1 cellular context compared by ENCODE assay signal in genomic region chr14:63543000-63543825, GRCh38.
TF ChIP-seq lines count a peak whose summit lies in the region.

PPP2R5E (minus strand) TSS chr14:63543377; CDS start chr14:63539685, 3,692 bp downstream.

TF ChIP-seq in WTC11, 78 proteins besides CTCF, POLR2A, EP300 and RAD21 (continued from another document and continues in another):
- no peak for TF ChIP-seq ATF6 (CRISPR knock-in tag; IDR thresholded peaks at IDR 0.05)
- no peak for TF ChIP-seq GTF2I (CRISPR knock-in tag; conservative IDR thresholded peaks at IDR 0.05)
- TF ChIP-seq JUN (CRISPR knock-in tag; IDR thresholded peaks at IDR 0.05), result no peak
- TF ChIP-seq KAT7 (CRISPR knock-in tag; IDR thresholded peaks at IDR 0.05; ENCODE audit: borderline replicate concordance), result no peak
- no peak for TF ChIP-seq ERG (CRISPR knock-in tag; IDR thresholded peaks at IDR 0.05)
- TF ChIP-seq NR2C2 (CRISPR knock-in tag; IDR thresholded peaks at IDR 0.05), result no peak
- TF ChIP-seq NFYB (CRISPR knock-in tag; conservative IDR thresholded peaks at IDR 0.05; ENCODE audit: low read depth), result peak; percentile 92
- TF ChIP-seq ZNF317 (CRISPR knock-in tag; IDR thresholded peaks at IDR 0.05; ENCODE audit: borderline replicate concordance, low read depth), result no peak
- TF ChIP-seq ATF1 (CRISPR knock-in tag; IDR thresholded peaks at IDR 0.05), result no peak
- TF ChIP-seq NFATC4 (CRISPR knock-in tag; IDR thresholded peaks at IDR 0.05), result no peak
- TF ChIP-seq TP53 (CRISPR knock-in tag; IDR thresholded peaks at IDR 0.05), result no peak
- TF ChIP-seq E2F4 (CRISPR knock-in tag; IDR thresholded peaks at IDR 0.05; ENCODE audit: borderline replicate concordance, low read depth), result 0 out of 2 replicates have a peak, but pooled peaks have one; percentile 36
- TF ChIP-seq GRHL2 (CRISPR knock-in tag; IDR thresholded peaks at IDR 0.05; ENCODE audit: insufficient replicate concordance, severe bottlenecking), result no peak
- TF ChIP-seq ZNF671 (CRISPR knock-in tag; IDR thresholded peaks at IDR 0.05), result no peak
- TF ChIP-seq ZNF423 (CRISPR knock-in tag; IDR thresholded peaks at IDR 0.05), result no peak
- TF ChIP-seq TCF7 (CRISPR knock-in tag; IDR thresholded peaks at IDR 0.05; ENCODE audit: low read depth), result peak; percentile 50; the same call in 1 of the 2 replicates
- TF ChIP-seq NR1H2 (CRISPR knock-in tag; IDR thresholded peaks at IDR 0.05), result no peak
- TF ChIP-seq, protein P1, sequence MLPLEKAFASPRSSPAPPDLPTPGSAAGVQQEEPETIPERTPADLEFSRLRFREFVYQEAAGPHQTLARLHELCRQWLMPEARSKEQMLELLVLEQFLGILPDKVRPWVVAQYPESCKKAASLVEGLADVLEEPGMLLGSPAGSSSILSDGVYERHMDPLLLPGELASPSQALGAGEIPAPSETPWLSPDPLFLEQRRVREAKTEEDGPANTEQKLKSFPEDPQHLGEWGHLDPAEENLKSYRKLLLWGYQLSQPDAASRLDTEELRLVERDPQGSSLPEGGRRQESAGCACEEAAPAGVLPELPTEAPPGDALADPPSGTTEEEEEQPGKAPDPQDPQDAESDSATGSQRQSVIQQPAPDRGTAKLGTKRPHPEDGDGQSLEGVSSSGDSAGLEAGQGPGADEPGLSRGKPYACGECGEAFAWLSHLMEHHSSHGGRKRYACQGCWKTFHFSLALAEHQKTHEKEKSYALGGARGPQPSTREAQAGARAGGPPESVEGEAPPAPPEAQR (CRISPR knock-in tag; IDR thresholded peaks at IDR 0.05), result no peak
- no peak for TF ChIP-seq CDX4 (CRISPR knock-in tag; IDR thresholded peaks at IDR 0.05; ENCODE audit: borderline replicate concordance)
- TF ChIP-seq HMGA2 (CRISPR knock-in tag; IDR thresholded peaks at IDR 0.05), result no peak
- TF ChIP-seq E2F1 (CRISPR knock-in tag; IDR thresholded peaks at IDR 0.05), result no peak
- TF ChIP-seq MYBL2 (CRISPR knock-in tag; IDR thresholded peaks at IDR 0.05), result peak; percentile 90
- TF ChIP-seq TEAD4 (CRISPR knock-in tag; IDR thresholded peaks at IDR 0.05), result peak; percentile 50; the same call in 1 of the 2 replicates
- TF ChIP-seq, protein P2, sequence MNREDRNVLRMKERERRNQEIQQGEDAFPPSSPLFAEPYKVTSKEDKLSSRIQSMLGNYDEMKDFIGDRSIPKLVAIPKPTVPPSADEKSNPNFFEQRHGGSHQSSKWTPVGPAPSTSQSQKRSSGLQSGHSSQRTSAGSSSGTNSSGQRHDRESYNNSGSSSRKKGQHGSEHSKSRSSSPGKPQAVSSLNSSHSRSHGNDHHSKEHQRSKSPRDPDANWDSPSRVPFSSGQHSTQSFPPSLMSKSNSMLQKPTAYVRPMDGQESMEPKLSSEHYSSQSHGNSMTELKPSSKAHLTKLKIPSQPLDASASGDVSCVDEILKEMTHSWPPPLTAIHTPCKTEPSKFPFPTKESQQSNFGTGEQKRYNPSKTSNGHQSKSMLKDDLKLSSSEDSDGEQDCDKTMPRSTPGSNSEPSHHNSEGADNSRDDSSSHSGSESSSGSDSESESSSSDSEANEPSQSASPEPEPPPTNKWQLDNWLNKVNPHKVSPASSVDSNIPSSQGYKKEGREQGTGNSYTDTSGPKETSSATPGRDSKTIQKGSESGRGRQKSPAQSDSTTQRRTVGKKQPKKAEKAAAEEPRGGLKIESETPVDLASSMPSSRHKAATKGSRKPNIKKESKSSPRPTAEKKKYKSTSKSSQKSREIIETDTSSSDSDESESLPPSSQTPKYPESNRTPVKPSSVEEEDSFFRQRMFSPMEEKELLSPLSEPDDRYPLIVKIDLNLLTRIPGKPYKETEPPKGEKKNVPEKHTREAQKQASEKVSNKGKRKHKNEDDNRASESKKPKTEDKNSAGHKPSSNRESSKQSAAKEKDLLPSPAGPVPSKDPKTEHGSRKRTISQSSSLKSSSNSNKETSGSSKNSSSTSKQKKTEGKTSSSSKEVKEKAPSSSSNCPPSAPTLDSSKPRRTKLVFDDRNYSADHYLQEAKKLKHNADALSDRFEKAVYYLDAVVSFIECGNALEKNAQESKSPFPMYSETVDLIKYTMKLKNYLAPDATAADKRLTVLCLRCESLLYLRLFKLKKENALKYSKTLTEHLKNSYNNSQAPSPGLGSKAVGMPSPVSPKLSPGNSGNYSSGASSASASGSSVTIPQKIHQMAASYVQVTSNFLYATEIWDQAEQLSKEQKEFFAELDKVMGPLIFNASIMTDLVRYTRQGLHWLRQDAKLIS (CRISPR knock-in tag; IDR thresholded peaks at IDR 0.05; ENCODE audit: borderline replicate concordance), result no peak
- no peak for TF ChIP-seq RELA (CRISPR knock-in tag; IDR thresholded peaks at IDR 0.05; ENCODE audit: borderline replicate concordance)
- 0 out of 2 replicates have a peak, but pooled peaks have one; percentile 35 for TF ChIP-seq USF1 (CRISPR knock-in tag; IDR thresholded peaks at IDR 0.05)
- TF ChIP-seq MLX (CRISPR knock-in tag; IDR thresholded peaks at IDR 0.05), result no peak
- TF ChIP-seq, protein P3, sequence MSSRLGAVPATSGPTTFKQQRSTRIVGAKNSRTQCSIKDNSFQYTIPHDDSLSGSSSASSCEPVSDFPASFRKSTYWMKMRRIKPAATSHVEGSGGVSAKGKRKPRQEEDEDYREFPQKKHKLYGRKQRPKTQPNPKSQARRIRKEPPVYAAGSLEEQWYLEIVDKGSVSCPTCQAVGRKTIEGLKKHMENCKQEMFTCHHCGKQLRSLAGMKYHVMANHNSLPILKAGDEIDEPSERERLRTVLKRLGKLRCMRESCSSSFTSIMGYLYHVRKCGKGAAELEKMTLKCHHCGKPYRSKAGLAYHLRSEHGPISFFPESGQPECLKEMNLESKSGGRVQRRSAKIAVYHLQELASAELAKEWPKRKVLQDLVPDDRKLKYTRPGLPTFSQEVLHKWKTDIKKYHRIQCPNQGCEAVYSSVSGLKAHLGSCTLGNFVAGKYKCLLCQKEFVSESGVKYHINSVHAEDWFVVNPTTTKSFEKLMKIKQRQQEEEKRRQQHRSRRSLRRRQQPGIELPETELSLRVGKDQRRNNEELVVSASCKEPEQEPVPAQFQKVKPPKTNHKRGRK (CRISPR knock-in tag; IDR thresholded peaks at IDR 0.05; ENCODE audit: borderline replicate concordance), result 0 out of 2 replicates have a peak, but pooled peaks have one; percentile 40
- peak; percentile 48; the same call in 1 of the 2 replicates for TF ChIP-seq NFE2L1 (CRISPR knock-in tag; IDR thresholded peaks at IDR 0.05)
- no peak for TF ChIP-seq FOXJ3 (CRISPR knock-in tag; IDR thresholded peaks at IDR 0.05; ENCODE audit: borderline replicate concordance)
- TF ChIP-seq, protein P4, sequence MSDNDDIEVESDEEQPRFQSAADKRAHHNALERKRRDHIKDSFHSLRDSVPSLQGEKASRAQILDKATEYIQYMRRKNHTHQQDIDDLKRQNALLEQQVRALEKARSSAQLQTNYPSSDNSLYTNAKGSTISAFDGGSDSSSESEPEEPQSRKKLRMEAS (CRISPR knock-in tag; IDR thresholded peaks at IDR 0.05), result peak; percentile 66; the same call in 1 of the 2 replicates
- no peak for TF ChIP-seq ZNF232 (CRISPR knock-in tag; IDR thresholded peaks at IDR 0.05)
- no peak; the same call in 1 of the 2 replicates for TF ChIP-seq FOXP1 (CRISPR knock-in tag; IDR thresholded peaks at IDR 0.05; ENCODE audit: borderline replicate concordance)
- TF ChIP-seq ESRRA (CRISPR knock-in tag; IDR thresholded peaks at IDR 0.05; ENCODE audit: borderline replicate concordance), result 0 out of 2 replicates have a peak, but pooled peaks have one; percentile 26
- TF ChIP-seq NR3C1 (CRISPR knock-in tag; conservative IDR thresholded peaks at IDR 0.05; ENCODE audit: low read depth), result no peak
- TF ChIP-seq ATF2 (CRISPR knock-in tag; IDR thresholded peaks at IDR 0.05; ENCODE audit: borderline replicate concordance, low read depth), result no peak
- no peak for TF ChIP-seq ZNF121 (CRISPR knock-in tag; IDR thresholded peaks at IDR 0.05)
- TF ChIP-seq SMAD4 (CRISPR knock-in tag; IDR thresholded peaks at IDR 0.05), result no peak
- TF ChIP-seq ZNF263 (CRISPR knock-in tag; IDR thresholded peaks at IDR 0.05; ENCODE audit: low read depth), result no peak
- no peak for TF ChIP-seq ZBTB21 (CRISPR knock-in tag; IDR thresholded peaks at IDR 0.05; ENCODE audit: borderline replicate concordance)
- TF ChIP-seq, protein P5, sequence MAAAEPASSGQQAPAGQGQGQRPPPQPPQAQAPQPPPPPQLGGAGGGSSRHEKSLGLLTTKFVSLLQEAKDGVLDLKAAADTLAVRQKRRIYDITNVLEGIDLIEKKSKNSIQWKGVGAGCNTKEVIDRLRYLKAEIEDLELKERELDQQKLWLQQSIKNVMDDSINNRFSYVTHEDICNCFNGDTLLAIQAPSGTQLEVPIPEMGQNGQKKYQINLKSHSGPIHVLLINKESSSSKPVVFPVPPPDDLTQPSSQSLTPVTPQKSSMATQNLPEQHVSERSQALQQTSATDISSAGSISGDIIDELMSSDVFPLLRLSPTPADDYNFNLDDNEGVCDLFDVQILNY (CRISPR knock-in tag; IDR thresholded peaks at IDR 0.05), result no peak; the same call in 1 of the 2 replicates
- TF ChIP-seq, protein P6, sequence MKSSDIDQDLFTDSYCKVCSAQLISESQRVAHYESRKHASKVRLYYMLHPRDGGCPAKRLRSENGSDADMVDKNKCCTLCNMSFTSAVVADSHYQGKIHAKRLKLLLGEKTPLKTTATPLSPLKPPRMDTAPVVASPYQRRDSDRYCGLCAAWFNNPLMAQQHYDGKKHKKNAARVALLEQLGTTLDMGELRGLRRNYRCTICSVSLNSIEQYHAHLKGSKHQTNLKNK (CRISPR knock-in tag; IDR thresholded peaks at IDR 0.05), result no peak
- no peak for TF ChIP-seq CBFB (CRISPR knock-in tag; IDR thresholded peaks at IDR 0.05; ENCODE audit: low read depth)
- TF ChIP-seq TEAD1 (CRISPR knock-in tag; IDR thresholded peaks at IDR 0.05), result peak; percentile 43; the same call in 1 of the 2 replicates
